In the genomic region with DNA sequence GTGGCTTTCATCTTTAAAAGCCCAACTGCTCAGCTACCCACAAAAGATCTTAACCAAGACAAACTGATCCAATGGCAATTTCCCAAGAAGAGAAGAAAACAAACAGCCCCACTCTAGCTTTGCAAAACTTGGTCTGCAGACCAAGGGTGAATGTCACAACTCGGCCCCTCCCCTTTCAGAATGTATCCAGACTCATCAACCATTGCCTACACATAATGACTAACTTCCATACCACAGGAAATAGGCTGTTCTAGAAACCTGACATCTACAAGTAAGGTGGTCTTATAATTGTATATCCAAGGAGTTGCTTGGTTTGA, we compare ENCODE assay signal across 11 cellular contexts. TPM values are rescaled to one million over a fixed set of nuclear protein-coding genes. Genes with fewer than 3 reads are reported as not detected.
A peak's percentile ranks its signal among the peaks of the same experiment; 100 is the strongest.
DNase-seq lines count a peak whose midpoint lies in the region; ATAC-seq, FAIRE-seq and TF ChIP-seq lines count a peak whose summit lies in the region.
"Had no signal": no experiment of that assay in that cellular context is flagged by ENCODE, and none has a peak within 500 bp of the region (broad histone marks: within the 10 kb centered on the region; RNA-seq: fewer than 3 reads in every experiment).

No MANE protein-coding gene starts in this region.

- peaks cover 43 to 57% (median 49%) of the 10 kb centered on the region in 3 donors for H3K4me1 ChIP-seq in pancreas

- no peak for FAIRE-seq in pancreas (lab: Jason Lieb, UNC)

- no peaks in the 10 kb centered on the region for H3K27me3 Mint-ChIP-seq in osteocyte (ENCODE audit: unreplicated experiment)
- H3K27me3 Mint-ChIP-seq: activated naive CD4-positive, alpha-beta T cell treated with anti-CD3 and anti-CD28 coated beads, Interleukin-2, amount 50 U/mL, for 24 hours had no signal

- H3K9me3 ChIP-seq in pancreas, result no peaks in the 10 kb centered on the region

- peaks cover 27% of the 10 kb centered on the region for H3K4me1 Mint-ChIP-seq in osteocyte (ENCODE audit: unreplicated experiment)

- H3K27me3 ChIP-seq in brain microvascular endothelial cell (replicated peaks) (no peaks in the 10 kb centered on the region), pancreas (no peaks in the 10 kb centered on the region)

- intact Hi-C loops in pancreas (cut with DNase I), result no loop called here

- in situ Hi-C loops in brain microvascular endothelial cell (cut with HindIII; ENCODE audit: low pct_ligation_motif_present, low sequenced_read_pairs) (no loop called here), GM13977 (cut with MboI; ENCODE audit: low pct_unique_long_range_greater_than_20kb, low sequenced_read_pairs, unreplicated experiment) (no loop called here)

- peaks cover 5% of the 10 kb centered on the region for H3K36me3 Mint-ChIP-seq in osteocyte (ENCODE audit: unreplicated experiment)

- no peak overlapping the region for H3K4me3 Mint-ChIP-seq in osteocyte (ENCODE audit: unreplicated experiment)
- H3K4me3 Mint-ChIP-seq: activated naive CD4-positive, alpha-beta T cell treated with anti-CD3 and anti-CD28 coated beads, Interleukin-2, amount 50 U/mL, for 24 hours had no signal

- whole genome bisulfite sequencing in pancreas, 2 donors, result 27 to 28% methylated on average over 1 of the region's 1 CpG

- H3K9me3 Mint-ChIP-seq in osteocyte (ENCODE audit: unreplicated experiment), result no peaks in the 10 kb centered on the region
- H3K9me3 Mint-ChIP-seq: activated naive CD4-positive, alpha-beta T cell treated with anti-CD3 and anti-CD28 coated beads, Interleukin-2, amount 50 U/mL, for 24 hours had no signal

- no peak for TF ChIP-seq CTCF in brain microvascular endothelial cell (IDR thresholded peaks at IDR 0.05; ENCODE audit: low read depth, low read length, missing control alignments)
- no peak for TF ChIP-seq CTCF in pancreas (IDR thresholded peaks at IDR 0.05)
- no peak for TF ChIP-seq CTCF in GM13977 (IDR thresholded peaks at IDR 0.05; ENCODE audit: extremely low read depth, insufficient read depth, missing control alignments)
- TF ChIP-seq CTCF in osteocyte (IDR thresholded peaks at IDR 0.05), result no peak

- H3K27ac ChIP-seq in brain microvascular endothelial cell, result no peak overlapping the region
- H3K27ac ChIP-seq in pancreas, result peak overlapping the region in 3 of 4 donors; percentile 13 to 52 (median 51)

- peak in 3 of 4 donors; percentile 9 to 33 (median 10) for ATAC-seq in pancreas

- peaks cover 5% of the 10 kb centered on the region for H3K36me3 ChIP-seq in brain microvascular endothelial cell (replicated peaks)
- H3K36me3 ChIP-seq in pancreas, result no peaks in the 10 kb centered on the region

- H3K4me3 ChIP-seq in brain microvascular endothelial cell (ENCODE audit: low read depth, low read length) (no peak overlapping the region), pancreas (no peak overlapping the region)

- no peak overlapping the region for H3K27ac Mint-ChIP-seq in osteocyte (ENCODE audit: unreplicated experiment)
- H3K27ac Mint-ChIP-seq: activated naive CD4-positive, alpha-beta T cell treated with anti-CD3 and anti-CD28 coated beads, Interleukin-2, amount 50 U/mL, for 24 hours had no signal

- DNase-seq in EH (ENCODE audit: low read depth), result peak; percentile 80
- DNase-seq in M059J (ENCODE audit: low read depth), result peak; percentile 71
- DNase-seq in brain microvascular endothelial cell, result peak; percentile 29
- DNase-seq in pancreas, result no peak
- no peak for DNase-seq in GM13977 (ENCODE audit: low spot score)
- DNase-seq in NCI-H1417 (lab: John Stamatoyannopoulos, UW), result no peak
- DNase-seq in pons (ENCODE audit: low spot score), result no peak
- DNase-seq in osteocyte (ENCODE audit: extremely low spot score, unreplicated experiment), result no peak
- DNase-seq: NCI-H69; stimulated activated CD4-positive, alpha-beta T cell treated with anti-CD3 and anti-CD28 coated beads, Interleukin-2, amount 100 ng/mL, for 24 hours had no signal

RNA-seq across cellular contexts. Expression of a gene that starts 16.0 kb away (rescaled TPM):
- 12.5 and 12.6 TPM in 2 replicates for total RNA-seq in M059J (2014; rRNA removed; shearing (Covaris generic))
- total RNA-seq in pancreas (1 to 10 TPM; 5.2 to 7.7 (median 7.0) TPM), osteocyte (19.3 and 19.6 TPM in 2 replicates)
- 1 to 10 TPM; 3.7 to 4.0 TPM for polyA plus RNA-seq in pancreas

RNA-seq across cellular contexts. Expression of a gene that starts 16.4 kb away (rescaled TPM):
- total RNA-seq in M059J (2014; rRNA removed; shearing (Covaris generic)), result 33.5 and 45.9 TPM in 2 replicates
- total RNA-seq in pancreas, result 10 to 100 TPM in 5 of 6 donors, 1 to 10 TPM in 1; 9.9 to 17.5 (median 14.4) TPM
- 10 to 100 TPM; 21.5 to 30.9 TPM for polyA plus RNA-seq in pancreas
- 14.9 and 18.1 TPM in 2 replicates for total RNA-seq in osteocyte

Comparison
In these comparisons a context has a peak if more than half of its experiments do, and no peak if none do; other contexts are left out.
1. DNase-seq: peak in EH (single experiment), M059J (single experiment) and brain microvascular endothelial cell (single experiment); none in pancreas (0 of 6), GM13977 (single experiment), NCI-H1417 (0 of 3), pons (single experiment) and osteocyte (single experiment).